Comparison of ENCODE assay signal across 11 cellular contexts in genomic region chr4:128355301-128355700, GRCh38.
A peak's percentile ranks its signal among the peaks of the same experiment; 100 is the strongest.
DNase-seq lines count a peak whose midpoint lies in the region; ATAC-seq and TF ChIP-seq lines count a peak whose summit lies in the region.
"Had no signal": no experiment of that assay in that cellular context is flagged by ENCODE, and none has a peak within 500 bp of the region (broad histone marks: within the 10 kb centered on the region; RNA-seq: fewer than 3 reads in every experiment).

No MANE protein-coding gene starts in this region.

- H3K23ac ChIP-seq in IMR-90 (ENCODE audit: low read depth, low read length), result peak overlapping the region; percentile 89

- H3K4ac ChIP-seq in IMR-90 (ENCODE audit: low read depth, low read length), result peak overlapping the region; percentile 96

- POLR2A ChIA-PET in AG04450 (lab: Yijun Ruan, JAX) (interaction anchor here (0.6 to 2.0 kb wide), 9 partner anchors 29 to 518 kb away, joined by 3 to 7 read pairs (median 3); partner anchors contain the start of gene PGRMC2), IMR-90 (lab: Charles Lee; ENCODE audit: unreplicated experiment) (no interaction called here)

- peak overlapping the region; percentile 63 for H3K9ac ChIP-seq in IMR-90 (ENCODE audit: low read depth, low read length)
- H3K9ac ChIP-seq: BLaER1 treated with 17β-estradiol and CSF1 and Interleukin-3, amounts not matched to agents 10 nM and 100 nM had no signal

- TF ChIP-seq CTCF in AG04450 (IDR thresholded peaks at IDR 0.05; ENCODE audit: low read depth, low read length), result no peak
- no peak for TF ChIP-seq CTCF in IMR-90 (conservative IDR thresholded peaks at IDR 0.05; ENCODE audit: low read depth, low read length)
- TF ChIP-seq CTCF in foreskin keratinocyte (conservative IDR thresholded peaks at IDR 0.05), result no peak

- CTCF ChIA-PET in AG04450 (lab: Charles Lee), result no interaction called here
- CTCF ChIA-PET in IMR-90 (lab: Yijun Ruan, JAX), result interaction anchor here (1.4 kb wide), 1 partner anchor 64 kb away, joined by 3 read pairs; no protein-coding TSS in a partner anchor

- dilution Hi-C loops in IMR-90 (cut with HindIII; ENCODE audit: low sequenced_read_pairs, unreplicated experiment), result no loop called here

- H3K9me3 ChIP-seq in AG04450 (ENCODE audit: control insufficient read depth, insufficient read depth, low read length) (no peaks in the 10 kb centered on the region), IMR-90 (ENCODE audit: control insufficient read depth, insufficient read depth, low read length) (peaks cover 2% of the 10 kb centered on the region; the same call in 1 of the 2 replicates)
- H3K9me3 ChIP-seq: BLaER1 treated with 17β-estradiol and CSF1 and Interleukin-3, amounts not matched to agents 10 nM and 100 nM had no signal

- peaks cover 44% of the 10 kb centered on the region for H3K4me1 ChIP-seq in IMR-90 (ENCODE audit: control insufficient read depth, insufficient read depth, low read length)
- peaks cover 34% of the 10 kb centered on the region for H3K4me1 ChIP-seq in foreskin keratinocyte

- peak overlapping the region; percentile 96 for H2BK120ac ChIP-seq in IMR-90 (ENCODE audit: low read depth, low read length)

- peak overlapping the region; percentile 97 for H2BK20ac ChIP-seq in IMR-90 (ENCODE audit: low read depth, low read length)

- peak overlapping the region; percentile 87 for H3K56ac ChIP-seq in IMR-90 (ENCODE audit: extremely low read depth, insufficient read depth, low read length)

- peak overlapping the region; percentile 84 for H3K14ac ChIP-seq in IMR-90 (replicated peaks; ENCODE audit: low read depth, low read length)

- H2AFZ ChIP-seq in IMR-90 (replicated peaks; ENCODE audit: low read length, poor library complexity), result peak overlapping the region; percentile 5

- intact Hi-C loops in IMR-90 (cut with micrococcal nuclease), result loop anchor here (2.0 to 10.0 kb wide), 4 partner anchors 114 to 456 kb away; no protein-coding TSS in a partner anchor

- no peaks in the 10 kb centered on the region for H3K36me3 ChIP-seq in IMR-90 (ENCODE audit: control insufficient read depth, insufficient read depth, low read length)
- H3K36me3 ChIP-seq: BLaER1 treated with 17β-estradiol and CSF1 and Interleukin-3, amounts not matched to agents 10 nM and 100 nM had no signal

- peak overlapping the region; percentile 70 to 98 for H4K8ac ChIP-seq in IMR-90 (ENCODE audit: low read depth in 2 of 2, low read length in 2 of 2)

- no peak overlapping the region; the same call in 1 of the 2 replicates for H3K4me2 ChIP-seq in IMR-90 (ENCODE audit: low read depth, low read length)
- H3K4me2 ChIP-seq: BLaER1 treated with 17β-estradiol and CSF1 and Interleukin-3, amounts not matched to agents 10 nM and 100 nM had no signal

- H3K27me3 ChIP-seq in AG04450 (ENCODE audit: control insufficient read depth, insufficient read depth, low read length), result no peaks in the 10 kb centered on the region
- no peaks in the 10 kb centered on the region for H3K27me3 ChIP-seq in IMR-90 (ENCODE audit: control insufficient read depth, insufficient read depth, low read length)
- no peaks in the 10 kb centered on the region for H3K27me3 ChIP-seq in foreskin keratinocyte
- H3K27me3 ChIP-seq: BLaER1 treated with 17β-estradiol and CSF1 and Interleukin-3, amounts not matched to agents 10 nM and 100 nM had no signal

- peak overlapping the region; percentile 84 for H2AK5ac ChIP-seq in IMR-90 (ENCODE audit: low read depth, low read length)

- peak overlapping the region; percentile 98 for H4K5ac ChIP-seq in IMR-90 (ENCODE audit: low read depth, low read length)

- H4K20me1 ChIP-seq in IMR-90 (ENCODE audit: insufficient read depth, low read length), result 0 out of 2 replicates have a peak, but pooled peaks cover 3% of the 10 kb centered on the region
- H4K20me1 ChIP-seq: BLaER1 treated with 17β-estradiol and CSF1 and Interleukin-3, amounts not matched to agents 10 nM and 100 nM had no signal

- BruUV-seq in IMR-90 (replicated peaks; lab: Mats Ljungman, UMichigan), result no TSS peak

- H3K9me1 ChIP-seq in IMR-90 (ENCODE audit: insufficient read depth, low read length), result peaks cover 21% of the 10 kb centered on the region

- peak overlapping the region; percentile 84 for H2BK15ac ChIP-seq in IMR-90 (ENCODE audit: low read depth, low read length)

- H3K4me3 ChIP-seq in AG04450 (ENCODE audit: low read depth, low read length) (no peak overlapping the region), IMR-90 (ENCODE audit: insufficient read depth, low read depth, low read length) (no peak overlapping the region)
- H3K4me3 ChIP-seq: BLaER1 treated with 17β-estradiol and CSF1 and Interleukin-3, amounts not matched to agents 10 nM and 100 nM had no signal

- H3K79me1 ChIP-seq in IMR-90 (ENCODE audit: low read depth in 1 of 2, low read length in 2 of 2), result peaks cover 5 to 17% of the 10 kb centered on the region in 2 experiments; a peak in 2 of 4 replicates

- H3K27ac ChIP-seq in AG04450 (ENCODE audit: low read depth, low read length) (peak overlapping the region; percentile 86), IMR-90 (ENCODE audit: insufficient read depth, low read length) (peak overlapping the region; percentile 94), foreskin keratinocyte (no peak overlapping the region)
- H3K27ac ChIP-seq: BLaER1 treated with 17β-estradiol and CSF1 and Interleukin-3, amounts not matched to agents 10 nM and 100 nM had no signal

- peak overlapping the region; percentile 21 for H2AK9ac ChIP-seq in IMR-90 (replicated peaks; ENCODE audit: low read depth, low read length, poor library complexity)

- ATAC-seq in GM21381 (IDR thresholded peaks at IDR 0.05; ENCODE audit: unreplicated experiment) (peak; percentile 83), IMR-90 (ENCODE audit: low read depth) (no peak), foreskin keratinocyte (peak; percentile 77), GM18867 (IDR thresholded peaks at IDR 0.05; ENCODE audit: unreplicated experiment) (no peak), HG02623 (IDR thresholded peaks at IDR 0.05; ENCODE audit: unreplicated experiment) (no peak)

- H2BK5ac ChIP-seq in IMR-90 (ENCODE audit: low read depth, low read length, poor library complexity, severe bottlenecking), result peak overlapping the region; percentile 99

- in situ Hi-C loops in IMR-90 (cut with MboI; ENCODE audit: low sequenced_read_pairs), result no loop called here

- H3K18ac ChIP-seq in IMR-90 (ENCODE audit: low read depth, low read length), result peak overlapping the region; percentile 99

- TF ChIP-seq POLR2A in IMR-90 (IDR thresholded peaks at IDR 0.05; ENCODE audit: low read depth, low read length), result no peak

- TF ChIP-seq RAD21 in IMR-90 (IDR thresholded peaks at IDR 0.05; ENCODE audit: low read length), result no peak

- no CpG with 5 or more reads among the region's 4 CpGs for WGBS in IMR-90 (ENCODE audit: extremely low coverage in 2 of 2, insufficient read length in 1 of 2), 2 experiments

- H4K91ac ChIP-seq in IMR-90 (ENCODE audit: insufficient read depth, low read depth, low read length), result peak overlapping the region; percentile 99

- DNase-seq in AG04450 (ENCODE audit: low read depth, low spot score) (no peak), IMR-90 (no peak), foreskin keratinocyte (peak in 1 of 2 donors; percentile 72), NCI-H1694 (lab: John Stamatoyannopoulos, UW) (no peak)
- DNase-seq in stimulated activated naive CD4-positive, alpha-beta T cell treated with Interleukin-2 at 50 U/mL for 16 hours (lab: John Stamatoyannopoulos, UW), result no peak
- DNase-seq: cortex of kidney, NCI-H187 treated with DMSO at 0.1 percent for 48 hours had no signal

TF ChIP-seq in IMR-90, 13 proteins besides CTCF, POLR2A, EP300 and RAD21:
- TF ChIP-seq BHLHE40 (IDR thresholded peaks at IDR 0.05; ENCODE audit: low read depth, low read length) (no peak), MAFK (IDR thresholded peaks at IDR 0.05; ENCODE audit: low read depth, low read length) (no peak), MAZ (IDR thresholded peaks at IDR 0.05; ENCODE audit: borderline replicate concordance, low read depth, low read length) (no peak), RFX5 (IDR thresholded peaks at IDR 0.05; ENCODE audit: low read depth, low read length) (no peak), RCOR1 (IDR thresholded peaks at IDR 0.05; ENCODE audit: insufficient replicate concordance, low read length) (no peak)
- TF ChIP-seq, protein P1, sequence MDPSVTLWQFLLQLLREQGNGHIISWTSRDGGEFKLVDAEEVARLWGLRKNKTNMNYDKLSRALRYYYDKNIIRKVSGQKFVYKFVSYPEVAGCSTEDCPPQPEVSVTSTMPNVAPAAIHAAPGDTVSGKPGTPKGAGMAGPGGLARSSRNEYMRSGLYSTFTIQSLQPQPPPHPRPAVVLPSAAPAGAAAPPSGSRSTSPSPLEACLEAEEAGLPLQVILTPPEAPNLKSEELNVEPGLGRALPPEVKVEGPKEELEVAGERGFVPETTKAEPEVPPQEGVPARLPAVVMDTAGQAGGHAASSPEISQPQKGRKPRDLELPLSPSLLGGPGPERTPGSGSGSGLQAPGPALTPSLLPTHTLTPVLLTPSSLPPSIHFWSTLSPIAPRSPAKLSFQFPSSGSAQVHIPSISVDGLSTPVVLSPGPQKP (IDR thresholded peaks at IDR 0.05; ENCODE audit: borderline replicate concordance, low read depth, low read length), result no peak

Comparison
In these comparisons a context has a peak if more than half of its experiments do, and no peak if none do; other contexts are left out.
1. ATAC-seq: peak in GM21381 (single experiment) and foreskin keratinocyte (single experiment); none in IMR-90 (single experiment), GM18867 (single experiment) and HG02623 (single experiment).